Comparison of ENCODE assay signal across 8 cellular contexts in the genomic region with DNA sequence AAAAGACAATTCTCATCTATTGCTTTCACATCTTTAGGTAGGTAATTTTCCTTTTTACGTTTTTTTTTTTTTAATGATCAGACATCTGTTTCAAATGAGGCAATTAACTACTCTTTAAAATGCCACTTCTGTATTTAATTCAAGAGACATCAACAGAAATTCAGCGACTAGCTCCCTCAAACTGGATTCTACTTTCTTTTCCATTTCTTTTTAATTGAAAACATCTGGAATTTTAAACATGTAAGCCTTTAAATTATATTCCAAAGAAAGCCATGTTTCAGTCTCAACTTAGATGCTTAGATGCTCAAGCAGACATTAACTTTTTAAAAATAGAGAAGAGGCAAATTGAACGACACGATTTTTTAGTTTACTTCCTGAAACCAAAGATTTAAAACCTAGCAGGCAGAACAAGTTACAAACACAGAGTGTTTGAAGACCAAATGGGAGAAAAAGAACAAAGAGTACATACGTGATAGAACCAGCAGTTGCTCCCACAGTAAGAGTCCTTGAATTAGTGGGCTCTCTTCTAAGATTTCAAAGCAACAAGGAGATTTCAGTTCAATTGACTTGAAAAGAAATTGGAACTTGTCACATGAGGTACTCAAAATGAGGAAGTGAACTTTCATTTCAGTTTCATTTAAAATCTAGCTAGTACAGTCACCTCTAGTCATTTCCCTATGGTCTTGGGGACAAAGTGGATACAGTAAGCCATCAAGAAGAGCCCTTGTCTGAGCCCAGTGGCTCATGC. TPM values are rescaled to one million over a fixed set of nuclear protein-coding genes. Genes with fewer than 3 reads are reported as not detected.
DNase-seq lines count a peak whose midpoint lies in the region; ATAC-seq and TF ChIP-seq lines count a peak whose summit lies in the region.

A gene (minus strand): TSS at position 550 of the 748 bp plus-strand sequence. CDS start 1,015 bp downstream, outside the sequence.

- peak within 1 kb of the TSS; percentile 90 for H3K4me2 ChIP-seq in DOHH2 (ENCODE audit: low read length)

- intact Hi-C loops in Right ventricle myocardium inferior (cut with DNase I) = no loop called here

- peaks cover 51% of the 10 kb centered on the region for H3K79me2 ChIP-seq in DOHH2 (ENCODE audit: control insufficient read depth, low read length)

- H3F3A ChIP-seq in DOHH2 (ENCODE audit: control insufficient read depth, insufficient read depth) = peaks cover 7% of the 10 kb centered on the region; the same call in 1 of the 2 replicates

- H3K27ac ChIP-seq in DOHH2 (ENCODE audit: low read depth, low read length) (peak within 1 kb of the TSS; percentile 83), HL-60 (replicated peaks) (peak within 1 kb of the TSS; percentile 92), skeletal muscle tissue (ENCODE audit: low read depth, low read length) (peak within 1 kb of the TSS; percentile 70)

- H3K36me3 ChIP-seq in DOHH2 (ENCODE audit: control insufficient read depth, low read length) (peaks cover 30% of the 10 kb centered on the region), skeletal muscle tissue (ENCODE audit: control insufficient read depth in 3 of 3, insufficient read depth in 3 of 3, low read length in 3 of 3) (no peaks in the 10 kb centered on the region)

- DNase-seq in HL-60 (ENCODE audit: low read depth in 1 of 2, low spot score in 1 of 2) (peak in 1 of 2 experiments; percentile 43), Right ventricle myocardium inferior (ENCODE audit: missing footprints) (no peak), NCI-H524 (lab: John Stamatoyannopoulos, UW) (no peak), COR-L47 (lab: John Stamatoyannopoulos, UW) (no peak)

- H3K4me3 ChIP-seq in DOHH2 (ENCODE audit: low read length) (peak within 1 kb of the TSS; percentile 86), HL-60 (replicated peaks; ENCODE audit: insufficient read depth, low read length) (peak within 1 kb of the TSS; percentile 46), WI38 (ENCODE audit: low read depth, low read length) (peak within 1 kb of the TSS; percentile 38), skeletal muscle tissue (ENCODE audit: low read length in 3 of 3) (peak within 1 kb of the TSS; percentile 54 to 72 (median 63))

- H3K9ac ChIP-seq in skeletal muscle tissue (ENCODE audit: low read depth in 1 of 3, low read length in 3 of 3) = peak within 1 kb of the TSS; percentile 45 to 67 (median 50)

- ATAC-seq in GM21367 (IDR thresholded peaks at IDR 0.05; ENCODE audit: unreplicated experiment) (peak; percentile 74), Right ventricle myocardium inferior (peak; percentile 50)

- H3K9me3 ChIP-seq in DOHH2 (ENCODE audit: control insufficient read depth, insufficient read depth, low read length) (peaks cover 7% of the 10 kb centered on the region), skeletal muscle tissue (ENCODE audit: control insufficient read depth in 3 of 3, low read length in 3 of 3) (no peaks in the 10 kb centered on the region)

- H3K9me2 ChIP-seq in DOHH2 (replicated peaks; ENCODE audit: control insufficient read depth, low read length) = no peaks in the 10 kb centered on the region

- no peaks in the 10 kb centered on the region for H3K27me3 ChIP-seq in DOHH2 (ENCODE audit: control insufficient read depth, low read length)
- H3K27me3 ChIP-seq in HL-60 (ENCODE audit: insufficient read depth, poor library complexity, severe bottlenecking) = no peaks in the 10 kb centered on the region
- no peaks in the 10 kb centered on the region for H3K27me3 ChIP-seq in skeletal muscle tissue (ENCODE audit: control insufficient read depth in 3 of 3, insufficient read depth in 3 of 3, low read length in 3 of 3)

- peaks cover 54% of the 10 kb centered on the region for H3K4me1 ChIP-seq in DOHH2 (ENCODE audit: control insufficient read depth, low read length)
- H3K4me1 ChIP-seq in skeletal muscle tissue (ENCODE audit: control insufficient read depth in 3 of 3, insufficient read depth in 3 of 3, low read length in 3 of 3) = peaks cover 0 to 3% (median 0%) of the 10 kb centered on the region in 3 donors

- TF ChIP-seq CTCF in DOHH2 (IDR thresholded peaks at IDR 0.05; ENCODE audit: low read depth, low read length, poor library complexity, severe bottlenecking) = no peak
- no peak for TF ChIP-seq CTCF in HL-60 (IDR thresholded peaks at IDR 0.05; ENCODE audit: insufficient read depth, low read length)
- TF ChIP-seq CTCF in WI38 (IDR thresholded peaks at IDR 0.05; ENCODE audit: low read depth, low read length) = no peak

- H4K20me1 ChIP-seq in DOHH2 (ENCODE audit: control insufficient read depth, insufficient read depth, low read depth, low read length) = no peaks in the 10 kb centered on the region

RNA-seq across cellular contexts. Expression of the gene that starts here (rescaled TPM):
- total RNA-seq in Right ventricle myocardium inferior (38.4 TPM), skeletal muscle tissue (29.2 TPM)
